25 cellular contexts compared by ENCODE assay signal in the genomic region with DNA sequence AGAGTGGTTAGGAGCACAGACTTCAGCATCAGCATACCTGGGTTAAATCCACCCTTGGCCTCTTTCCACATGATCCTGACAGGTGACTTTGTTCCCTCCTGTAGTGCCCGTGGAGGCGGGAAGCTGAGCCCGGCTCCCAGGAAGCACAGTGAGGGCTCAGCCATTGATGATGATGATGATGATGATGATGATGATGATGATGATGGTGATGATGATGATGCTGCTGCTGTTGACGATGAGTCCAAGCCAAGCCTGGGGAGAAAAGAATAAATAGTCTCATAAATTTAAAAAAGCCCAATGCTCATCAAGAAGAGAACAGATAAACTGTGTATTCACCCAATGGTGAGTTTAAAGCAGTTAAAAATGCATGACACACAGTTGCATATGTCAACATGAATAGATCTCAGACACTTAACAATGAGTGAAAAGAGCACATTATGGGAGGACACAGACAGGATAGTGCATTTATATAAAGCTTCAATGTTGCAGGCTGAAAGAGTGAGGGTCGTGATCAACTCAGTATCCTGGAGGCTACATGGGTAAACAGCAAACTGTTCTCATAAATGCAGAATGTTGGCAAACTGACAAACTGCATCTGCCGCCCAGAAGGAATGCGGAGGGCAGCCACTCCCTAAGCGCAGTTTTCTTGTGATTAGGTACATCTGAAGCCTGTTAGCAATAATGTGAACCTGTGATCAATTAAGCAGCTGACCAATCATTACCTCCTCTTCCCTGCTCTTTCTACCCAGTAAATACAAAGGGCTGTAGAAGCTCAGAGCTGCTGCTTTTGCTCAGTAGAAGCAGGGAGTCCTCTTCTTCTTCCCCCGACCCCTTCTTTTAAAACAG. TPM values are rescaled to one million over a fixed set of nuclear protein-coding genes. Genes with fewer than 3 reads are reported as not detected.
DNase-seq lines count a peak whose midpoint lies in the region; ATAC-seq and TF ChIP-seq lines count a peak whose summit lies in the region.
"Had no signal": no experiment of that assay in that cellular context is flagged by ENCODE, and none has a peak within 500 bp of the region (broad histone marks: within the 10 kb centered on the region; RNA-seq: fewer than 3 reads in every experiment).

No MANE protein-coding gene starts in this region.

- peak; percentile 55 for DNase-seq in EL
- DNase-seq in PC-3, result no peak
- peak; percentile 53 for DNase-seq in fibroblast of mammary gland (ENCODE audit: low read depth)
- DNase-seq in superior temporal gyrus (ENCODE audit: extremely low spot score), result peak; percentile 17
- no peak for DNase-seq in NCI-H1436 (lab: John Stamatoyannopoulos, UW)
- DNase-seq: activated CD8-positive, alpha-beta T cell treated with anti-CD3 and anti-CD28 coated beads for 36 hours; activated naive CD4-positive, alpha-beta T cell treated with anti-CD3 and anti-CD28 coated beads, Interleukin-2, amount 10 ng/mL, durations not matched to agents 7 days and 5 days; activated T-cell treated with anti-CD3 and anti-CD28 coated beads, Interleukin-2, amount 50 U/mL, for 48 hours; AML-193; naive B cell; NCI-H1105; NCI-H2081 treated with DMSO at 0.1 percent for 48 hours; NCI-H446; Peyer's patch; SJCRH30; T-helper 2 cell had no signal

- H3K4me3 ChIP-seq in PC-3 (ENCODE audit: low read length), result no peak overlapping the region
- H3K4me3 ChIP-seq in fibroblast of mammary gland (ENCODE audit: control insufficient read depth, low read depth, low read length), result no peak overlapping the region
- H3K4me3 ChIP-seq: gastroesophageal sphincter, Peyer's patch, SJCRH30, thoracic aorta had no signal

- H3K4me1 ChIP-seq in PC-3 (ENCODE audit: insufficient read depth, low read length), result no peaks in the 10 kb centered on the region; the same call in 1 of the 2 replicates
- H3K4me1 ChIP-seq: Peyer's patch had no signal

- no TSS peak for BruUV-seq in PC-3 (replicated peaks; lab: Mats Ljungman, UMichigan)

- no peak overlapping the region for H3K27ac ChIP-seq in PC-3 (ENCODE audit: low read length)
- H3K27ac ChIP-seq: gastroesophageal sphincter, Peyer's patch, SJCRH30, thoracic aorta had no signal

- intact Hi-C loops in PC-3 (cut with micrococcal nuclease), result no loop called here

- H4K20me1 ChIP-seq in PC-3 (ENCODE audit: low read length), result no peaks in the 10 kb centered on the region

- no peaks in the 10 kb centered on the region for H3K9me3 ChIP-seq in PC-3 (ENCODE audit: low read length)
- H3K9me3 ChIP-seq: gastroesophageal sphincter, Peyer's patch, SJCRH30, thoracic aorta had no signal

- peak; percentile 66 for ATAC-seq in PC-3
- no peak for ATAC-seq in HG03439 (IDR thresholded peaks at IDR 0.05; ENCODE audit: unreplicated experiment)
- ATAC-seq in GM18861 (IDR thresholded peaks at IDR 0.05; ENCODE audit: unreplicated experiment), result no peak
- ATAC-seq: activated CD8-positive, alpha-beta T cell treated with anti-CD3 and anti-CD28 coated beads for 36 hours; gastroesophageal sphincter; WTC11 had no signal

- H3K79me2 ChIP-seq in PC-3 (ENCODE audit: low read length), result no peaks in the 10 kb centered on the region

- H3K9ac ChIP-seq in PC-3 (ENCODE audit: low read length), result no peak overlapping the region

- no peak overlapping the region for H2AFZ ChIP-seq in PC-3 (ENCODE audit: low read length)

- POLR2A ChIA-PET in PC-3 (lab: Charles Lee; ENCODE audit: unreplicated experiment), result interaction anchor here (0.5 to 0.7 kb wide), 2 partner anchors 136 to 156 kb away, joined by 3 to 9 read pairs; no protein-coding TSS in a partner anchor

- no peaks in the 10 kb centered on the region for H3K27me3 ChIP-seq in PC-3 (ENCODE audit: low read length)
- H3K27me3 ChIP-seq: gastroesophageal sphincter, Peyer's patch, SJCRH30 had no signal

- TF ChIP-seq CTCF in PC-3 (conservative IDR thresholded peaks at IDR 0.05; ENCODE audit: low read depth, low read length) (no peak), fibroblast of mammary gland (conservative IDR thresholded peaks at IDR 0.05; ENCODE audit: control insufficient read depth, insufficient read depth, low read depth, low read length) (no peak)

- H3K36me3 ChIP-seq in PC-3 (ENCODE audit: low read depth, low read length), result no peaks in the 10 kb centered on the region
- H3K36me3 ChIP-seq: SJCRH30 had no signal

- H3K4me2 ChIP-seq in PC-3 (ENCODE audit: low read length), result no peak overlapping the region

- no peaks in the 10 kb centered on the region for H3K9me2 ChIP-seq in PC-3 (replicated peaks; ENCODE audit: low read length)

- H3F3A ChIP-seq in PC-3 (ENCODE audit: low read length, unreplicated experiment), result no peaks in the 10 kb centered on the region

- CTCF ChIA-PET in PC-3 (lab: Charles Lee), result no interaction called here

RNA-seq across cellular contexts. Expression of a gene that starts 11.7 kb away (rescaled TPM):
- not detected in 2 replicates for total RNA-seq in PC-3 (2014; rRNA removed)
- total RNA-seq: kidney epithelial cell, lung microvascular endothelial cell, SJCRH30 had no signal

RNA-seq across cellular contexts. Expression of a gene that starts 20.4 kb away (rescaled TPM):
- total RNA-seq in PC-3 (2014; rRNA removed), result 38.1 and 45.3 TPM in 2 replicates

RNA-seq across cellular contexts. Expression of a gene that starts 20.8 kb away (rescaled TPM):
- total RNA-seq in PC-3 (2014; rRNA removed), result 0.04 TPM in 1 of 2 replicates, not detected in the other
- total RNA-seq: astrocyte, gastroesophageal sphincter, kidney epithelial cell, lung microvascular endothelial cell, osteocyte, Peyer's patch, SJCRH30, WTC11 had no signal

RNA-seq across cellular contexts. Expression of a gene that starts 40.0 kb away (rescaled TPM):
- total RNA-seq in PC-3 (2014; rRNA removed), result 12.2 and 14.1 TPM in 2 replicates

Comparison
In these comparisons a context has a peak if more than half of its experiments do, and no peak if none do; other contexts are left out.
1. DNase-seq: peak in EL (single experiment), fibroblast of mammary gland (single experiment) and superior temporal gyrus (single experiment); none in PC-3 (single experiment) and NCI-H1436 (single experiment).